Comparison of ENCODE assay signal across 5 cellular contexts in genomic region chr15:85859671-85860070, GRCh38.
"Had no signal": no experiment of that assay in that cellular context is flagged by ENCODE, and none has a peak within 500 bp of the region (broad histone marks: within the 10 kb centered on the region; RNA-seq: fewer than 3 reads in every experiment).

No MANE protein-coding gene starts in this region.

- H3K4me3 ChIP-seq: GM23248 had no signal

- H3K4me3 Mint-ChIP-seq: H9 had no signal

- DNase-seq: GM23248, GOT3, H9, HCEC 1CT, IMR-90 had no signal

- H3K9ac ChIP-seq: GM23248 had no signal

- H3K9me3 Mint-ChIP-seq: H9 had no signal

- H3K27ac ChIP-seq: GM23248 had no signal

- H3K27ac Mint-ChIP-seq: H9 had no signal
